12 cellular contexts compared by ENCODE assay signal in the genomic region with DNA sequence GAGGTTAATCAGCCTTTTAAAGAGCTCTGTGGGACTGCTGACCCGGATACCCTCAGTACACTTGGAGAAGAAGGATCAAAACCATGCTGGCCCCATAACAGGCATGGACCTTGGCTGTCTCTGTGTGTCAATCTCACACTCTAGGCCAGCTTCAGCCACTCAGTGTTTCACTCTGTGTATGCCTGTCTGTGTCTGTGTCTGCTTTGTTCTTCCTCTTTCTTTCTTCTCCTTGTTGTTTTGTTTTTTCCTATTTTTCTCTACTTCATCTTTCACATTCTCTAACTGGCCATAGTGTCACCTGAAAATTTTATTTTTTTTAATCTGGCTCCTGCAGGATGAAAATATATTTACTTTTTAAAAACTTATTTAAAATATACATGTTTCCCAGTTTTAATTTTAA. TPM values are rescaled to one million over a fixed set of nuclear protein-coding genes. Genes with fewer than 3 reads are reported as not detected.
DNase-seq lines count a peak whose midpoint lies in the region; ATAC-seq, FAIRE-seq and TF ChIP-seq lines count a peak whose summit lies in the region.
"Had no signal": no experiment of that assay in that cellular context is flagged by ENCODE, and none has a peak within 500 bp of the region (broad histone marks: within the 10 kb centered on the region; RNA-seq: fewer than 3 reads in every experiment).

No MANE protein-coding gene starts in this region.

- POLR2A ChIA-PET in activated CD4-positive, alpha-beta memory T cell treated with anti-CD3 and anti-CD28 coated beads, Interleukin-2, amount 10 ng/mL, durations not matched to agents 7 days and 5 days (lab: Charles Lee): interaction anchor here (1.4 kb wide), 1 partner anchor 85 kb away, joined by 3 read pairs; no protein-coding TSS in a partner anchor

- H3K4me1 ChIP-seq in ACC112 (ENCODE audit: control insufficient read depth, insufficient read depth, low read length, unreplicated experiment) (peaks cover 7% of the 10 kb centered on the region), astrocyte (ENCODE audit: insufficient read depth, low read length) (no peaks in the 10 kb centered on the region)
- H3K4me1 ChIP-seq: prostate gland had no signal

- peak overlapping the region; percentile 15 for H3K27ac Mint-ChIP-seq in astrocyte (ENCODE audit: unreplicated experiment)
- no peak overlapping the region for H3K27ac Mint-ChIP-seq in activated CD4-positive, alpha-beta memory T cell treated with anti-CD3 and anti-CD28 coated beads, Interleukin-2, amount 10 ng/mL, durations not matched to agents 7 days and 5 days
- H3K27ac Mint-ChIP-seq: activated naive CD8-positive, alpha-beta T cell treated with anti-CD3 and anti-CD28 coated beads, Interleukin-2, amount 10 ng/mL, durations not matched to agents 7 days and 5 days; T-helper 1 cell treated with Interleukin-12 subunit alpha and Interleukin-12 subunit beta and Interleukin-4 antibody, amounts not matched to agents 30 μg/mL and 1 μg/mL, for 36 hours had no signal

- peaks cover 6% of the 10 kb centered on the region for H3K36me3 Mint-ChIP-seq in astrocyte (ENCODE audit: low read depth, unreplicated experiment)
- no peaks in the 10 kb centered on the region for H3K36me3 Mint-ChIP-seq in activated CD4-positive, alpha-beta memory T cell treated with anti-CD3 and anti-CD28 coated beads, Interleukin-2, amount 10 ng/mL, durations not matched to agents 7 days and 5 days (ENCODE audit: low read depth)
- H3K36me3 Mint-ChIP-seq: activated naive CD8-positive, alpha-beta T cell treated with anti-CD3 and anti-CD28 coated beads, Interleukin-2, amount 10 ng/mL, durations not matched to agents 7 days and 5 days had no signal

- no peaks in the 10 kb centered on the region for H3K9me3 ChIP-seq in astrocyte (ENCODE audit: insufficient read depth, low read depth, low read length)
- H3K9me3 ChIP-seq: prostate gland had no signal

- H3K27me3 ChIP-seq in ACC112 (ENCODE audit: insufficient read depth, low read length): no peaks in the 10 kb centered on the region
- H3K27me3 ChIP-seq in astrocyte (ENCODE audit: insufficient read depth, low read length): no peaks in the 10 kb centered on the region

- peak overlapping the region; percentile 51 for H3K4me3 Mint-ChIP-seq in astrocyte (ENCODE audit: unreplicated experiment)
- no peak overlapping the region for H3K4me3 Mint-ChIP-seq in activated CD4-positive, alpha-beta memory T cell treated with anti-CD3 and anti-CD28 coated beads, Interleukin-2, amount 10 ng/mL, durations not matched to agents 7 days and 5 days
- H3K4me3 Mint-ChIP-seq: activated naive CD8-positive, alpha-beta T cell treated with anti-CD3 and anti-CD28 coated beads, Interleukin-2, amount 10 ng/mL, durations not matched to agents 7 days and 5 days; T-helper 1 cell treated with Interleukin-12 subunit alpha and Interleukin-12 subunit beta and Interleukin-4 antibody, amounts not matched to agents 30 μg/mL and 1 μg/mL, for 36 hours had no signal

- no peak overlapping the region for H3K9ac ChIP-seq in astrocyte (ENCODE audit: low read length)

- ATAC-seq in GM18858 (IDR thresholded peaks at IDR 0.05; ENCODE audit: unreplicated experiment): no peak
- ATAC-seq in HG03135 (IDR thresholded peaks at IDR 0.05; ENCODE audit: unreplicated experiment): no peak

- H3K27ac ChIP-seq in ACC112 (ENCODE audit: low read depth, low read length): no peak overlapping the region
- H3K27ac ChIP-seq in astrocyte (ENCODE audit: low read depth, low read length): no peak overlapping the region
- H3K27ac ChIP-seq: prostate gland had no signal

- no peaks in the 10 kb centered on the region for H3K27me3 Mint-ChIP-seq in astrocyte (ENCODE audit: low read depth, unreplicated experiment)
- H3K27me3 Mint-ChIP-seq in activated CD4-positive, alpha-beta memory T cell treated with anti-CD3 and anti-CD28 coated beads, Interleukin-2, amount 10 ng/mL, durations not matched to agents 7 days and 5 days: no peaks in the 10 kb centered on the region
- H3K27me3 Mint-ChIP-seq: activated naive CD8-positive, alpha-beta T cell treated with anti-CD3 and anti-CD28 coated beads, Interleukin-2, amount 10 ng/mL, durations not matched to agents 7 days and 5 days had no signal

- TF ChIP-seq CTCF in astrocyte (IDR thresholded peaks at IDR 0.05; ENCODE audit: insufficient read depth, low read depth, low read length): no peak

- no peaks in the 10 kb centered on the region for H3K9me3 Mint-ChIP-seq in astrocyte (ENCODE audit: unreplicated experiment)
- no peaks in the 10 kb centered on the region for H3K9me3 Mint-ChIP-seq in activated CD4-positive, alpha-beta memory T cell treated with anti-CD3 and anti-CD28 coated beads, Interleukin-2, amount 10 ng/mL, durations not matched to agents 7 days and 5 days
- H3K9me3 Mint-ChIP-seq: activated naive CD8-positive, alpha-beta T cell treated with anti-CD3 and anti-CD28 coated beads, Interleukin-2, amount 10 ng/mL, durations not matched to agents 7 days and 5 days; T-helper 1 cell treated with Interleukin-12 subunit alpha and Interleukin-12 subunit beta and Interleukin-4 antibody, amounts not matched to agents 30 μg/mL and 1 μg/mL, for 36 hours had no signal

- H3K36me3 ChIP-seq in ACC112 (ENCODE audit: insufficient read depth, low read length) (no peaks in the 10 kb centered on the region), astrocyte (ENCODE audit: insufficient read depth, low read length) (no peaks in the 10 kb centered on the region)
- H3K36me3 ChIP-seq: prostate gland had no signal

- FAIRE-seq in astrocyte (lab: Jason Lieb, UNC): no peak

- CTCF ChIA-PET in activated CD4-positive, alpha-beta memory T cell treated with anti-CD3 and anti-CD28 coated beads, Interleukin-2, amount 10 ng/mL, durations not matched to agents 7 days and 5 days (lab: Charles Lee): interaction anchor here (0.6 to 4.7 kb wide), 14 partner anchors 9 to 268 kb away, joined by 3 to 49 read pairs (median 4); a partner anchor contains a TSS

- H3K79me2 ChIP-seq in ACC112 (ENCODE audit: control insufficient read depth, insufficient read depth, low read length, unreplicated experiment): no peaks in the 10 kb centered on the region
- no peaks in the 10 kb centered on the region for H3K79me2 ChIP-seq in astrocyte (ENCODE audit: insufficient read depth, low read length)

- H3K4me3 ChIP-seq in ACC112 (ENCODE audit: low read depth, low read length): no peak overlapping the region
- no peak overlapping the region for H3K4me3 ChIP-seq in astrocyte (ENCODE audit: insufficient read depth, low read depth, low read length)
- H3K4me3 ChIP-seq: prostate gland had no signal

- no peak overlapping the region for H3K4me2 ChIP-seq in astrocyte (ENCODE audit: low read length)

- no peaks in the 10 kb centered on the region for H4K20me1 ChIP-seq in astrocyte (ENCODE audit: insufficient read depth, low read length)

- peak; percentile 24 to 31 for DNase-seq in Kasumi-1 (lab: John Stamatoyannopoulos, UW)
- DNase-seq in astrocyte (ENCODE audit: low read depth): no peak
- DNase-seq in midbrain (lab: John Stamatoyannopoulos, UW): peak; percentile 3
- DNase-seq in activated CD4-positive, alpha-beta memory T cell treated with anti-CD3 and anti-CD28 coated beads, Interleukin-2, amount 10 ng/mL, durations not matched to agents 7 days and 5 days: no peak
- DNase-seq in KG1 (lab: John Stamatoyannopoulos, UW): no peak
- DNase-seq: activated naive CD8-positive, alpha-beta T cell treated with anti-CD3 and anti-CD28 coated beads, Interleukin-2, amount 10 ng/mL, durations not matched to agents 7 days and 5 days; left cardiac atrium had no signal

- peak overlapping the region; percentile 14 for H2AFZ ChIP-seq in ACC112 (ENCODE audit: low read length, unreplicated experiment)
- peak overlapping the region; percentile 19 for H2AFZ ChIP-seq in astrocyte (ENCODE audit: low read depth, low read length)

- peaks cover 10% of the 10 kb centered on the region for H3K4me1 Mint-ChIP-seq in astrocyte (ENCODE audit: low read depth, unreplicated experiment)
- no peaks in the 10 kb centered on the region for H3K4me1 Mint-ChIP-seq in activated CD4-positive, alpha-beta memory T cell treated with anti-CD3 and anti-CD28 coated beads, Interleukin-2, amount 10 ng/mL, durations not matched to agents 7 days and 5 days
- H3K4me1 Mint-ChIP-seq: activated naive CD8-positive, alpha-beta T cell treated with anti-CD3 and anti-CD28 coated beads, Interleukin-2, amount 10 ng/mL, durations not matched to agents 7 days and 5 days had no signal

RNA-seq across cellular contexts. Expression of a gene that starts 51.1 kb away (rescaled TPM):
- total RNA-seq in astrocyte: 119 and 131 TPM in 2 replicates
- total RNA-seq in activated CD4-positive, alpha-beta memory T cell treated with anti-CD3 and anti-CD28 coated beads, Interleukin-2, amount 10 ng/mL, durations not matched to agents 7 days and 5 days: 10 to 100 TPM; 98.4 to 98.5 TPM

RNA-seq across cellular contexts. Expression of a gene that starts 51.4 kb away (rescaled TPM):
- 64.2 and 69.9 TPM in 2 replicates for total RNA-seq in astrocyte
- total RNA-seq in activated CD4-positive, alpha-beta memory T cell treated with anti-CD3 and anti-CD28 coated beads, Interleukin-2, amount 10 ng/mL, durations not matched to agents 7 days and 5 days: 10 to 100 TPM; 81.7 to 86.4 TPM

Comparison
In these comparisons a context has a peak if more than half of its experiments do, and no peak if none do; other contexts are left out.
1. DNase-seq: peak in Kasumi-1 (2 of 2) and midbrain (single experiment); none in astrocyte (single experiment), activated CD4-positive, alpha-beta memory T cell treated with anti-CD3 and anti-CD28 coated beads, Interleukin-2, amount 10 ng/mL, durations not matched to agents 7 days and 5 days (single experiment) and KG1 (single experiment).